Comparison of ENCODE assay signal across 28 cellular contexts in genomic region chr20:54981181-54981580, GRCh38.
"Had no signal": no experiment of that assay in that cellular context is flagged by ENCODE, and none has a peak within 500 bp of the region (broad histone marks: within the 10 kb centered on the region; RNA-seq: fewer than 3 reads in every experiment).

No MANE protein-coding gene starts in this region.

- H3K36me3 Mint-ChIP-seq: stimulated activated effector memory CD8-positive, alpha-beta T cell treated with anti-CD3 and anti-CD28 coated beads, Interleukin-12 subunit alpha, Interleukin-12 subunit beta, amount 100 ng/mL, for 72 hours; stimulated activated memory B cell treated with anti-CD40 and anti-IgM and Interleukin-4, amounts not matched to agents 10 μg/mL and 1 μg/mL and 100 μg/mL, for 72 hours; stimulated activated naive B cell treated with anti-CD40 and anti-IgM and Interleukin-4, amounts not matched to agents 10 μg/mL and 1 μg/mL and 100 μg/mL, for 72 hours; type B pancreatic cell had no signal

- H3K4me3 ChIP-seq: stomach, suprapubic skin, testis, thoracic aorta, thyroid gland, tibial artery, tibial nerve, transverse colon, upper lobe of left lung, upper lobe of right lung, uterus, vagina had no signal

- H3K27ac ChIP-seq: stomach, suprapubic skin, testis, thoracic aorta, thyroid gland, tibial artery, tibial nerve, transverse colon, upper lobe of left lung, upper lobe of right lung, uterus, vagina had no signal

- H3K27ac Mint-ChIP-seq: stimulated activated effector memory CD8-positive, alpha-beta T cell treated with anti-CD3 and anti-CD28 coated beads, Interleukin-12 subunit alpha, Interleukin-12 subunit beta, amount 100 ng/mL, for 72 hours; stimulated activated memory B cell treated with anti-CD40 and anti-IgM and Interleukin-4, amounts not matched to agents 10 μg/mL and 1 μg/mL and 100 μg/mL, for 72 hours; stimulated activated naive B cell treated with anti-CD40 and anti-IgM and Interleukin-4, amounts not matched to agents 10 μg/mL and 1 μg/mL and 100 μg/mL, for 72 hours; stimulated activated naive CD8-positive, alpha-beta T cell treated with anti-CD3 and anti-CD28 coated beads, Interleukin-15, amount 100 ng/mL, for 72 hours; stimulated activated naive CD8-positive, alpha-beta T cell treated with anti-CD3 and anti-CD28 coated beads, Interleukin-15, Interleukin-2, amounts not matched to agents 100 ng/mL and 50 ng/mL, for 24 hours; type B pancreatic cell had no signal

- H3K4me1 Mint-ChIP-seq: stimulated activated effector memory CD8-positive, alpha-beta T cell treated with anti-CD3 and anti-CD28 coated beads, Interleukin-12 subunit alpha, Interleukin-12 subunit beta, amount 100 ng/mL, for 72 hours; stimulated activated memory B cell treated with anti-CD40 and anti-IgM and Interleukin-4, amounts not matched to agents 10 μg/mL and 1 μg/mL and 100 μg/mL, for 72 hours; stimulated activated naive B cell treated with anti-CD40 and anti-IgM and Interleukin-4, amounts not matched to agents 10 μg/mL and 1 μg/mL and 100 μg/mL, for 72 hours; stimulated activated naive CD8-positive, alpha-beta T cell treated with anti-CD3 and anti-CD28 coated beads, Interleukin-15, amount 100 ng/mL, for 72 hours had no signal

- H3K4me3 Mint-ChIP-seq: stimulated activated effector memory CD8-positive, alpha-beta T cell treated with anti-CD3 and anti-CD28 coated beads, Interleukin-12 subunit alpha, Interleukin-12 subunit beta, amount 100 ng/mL, for 72 hours; stimulated activated memory B cell treated with anti-CD40 and anti-IgM and Interleukin-4, amounts not matched to agents 10 μg/mL and 1 μg/mL and 100 μg/mL, for 72 hours; stimulated activated naive B cell treated with anti-CD40 and anti-IgM and Interleukin-4, amounts not matched to agents 10 μg/mL and 1 μg/mL and 100 μg/mL, for 72 hours; stimulated activated naive CD8-positive, alpha-beta T cell treated with anti-CD3 and anti-CD28 coated beads, Interleukin-15, amount 100 ng/mL, for 72 hours; stimulated activated naive CD8-positive, alpha-beta T cell treated with anti-CD3 and anti-CD28 coated beads, Interleukin-15, Interleukin-2, amounts not matched to agents 100 ng/mL and 50 ng/mL, for 24 hours; type B pancreatic cell had no signal

- H3K27me3 ChIP-seq: stomach, suprapubic skin, testis, thyroid gland, tibial artery, tibial nerve, transverse colon, upper lobe of left lung, upper lobe of right lung, uterus, vagina had no signal

- H3K9me3 Mint-ChIP-seq: stimulated activated naive CD8-positive, alpha-beta T cell treated with anti-CD3 and anti-CD28 coated beads, Interleukin-15, amount 100 ng/mL, for 72 hours; stimulated activated naive CD8-positive, alpha-beta T cell treated with anti-CD3 and anti-CD28 coated beads, Interleukin-15, Interleukin-2, amounts not matched to agents 100 ng/mL and 50 ng/mL, for 24 hours; type B pancreatic cell had no signal

- DNase-seq: stimulated activated CD4-positive, alpha-beta T cell treated with anti-CD3 and anti-CD28 coated beads, Interleukin-2, amount 100 ng/mL, for 48 hours; stimulated activated CD4-positive, alpha-beta T cell treated with anti-CD3 and anti-CD28 coated beads, Interleukin-4, amount 100 ng/mL, for 1 hour; stimulated activated CD4-positive, alpha-beta T cell treated with anti-CD3 and anti-CD28 coated beads, Interleukin-4, amount 100 ng/mL, for 24 hours; stimulated activated CD4-positive, alpha-beta T cell treated with anti-CD3 and anti-CD28 coated beads, Interleukin-4, amount 100 ng/mL, for 4 hours; stimulated activated CD8-positive, alpha-beta memory T cell treated with anti-CD3 and anti-CD28 coated beads, Interleukin-4, amount 100 ng/mL, for 48 hours; stimulated activated naive B cell treated with anti-CD40 and anti-IgM and Interleukin-4, amounts not matched to agents 10 μg/mL and 1 μg/mL and 100 μg/mL, for 72 hours; stimulated activated naive CD4-positive, alpha-beta T cell; stimulated activated naive CD4-positive, alpha-beta T cell treated with Interleukin-2 at 50 U/mL for 16 hours; stimulated activated naive CD8-positive, alpha-beta T cell treated with anti-CD3 and anti-CD28 coated beads, Interleukin-15, amount 100 ng/mL, for 72 hours; stimulated activated naive CD8-positive, alpha-beta T cell treated with anti-CD3 and anti-CD28 coated beads, Interleukin-15, Interleukin-2, amounts not matched to agents 100 U/mL and 50 U/mL, for 24 hours; stomach; substantia nigra; testis; thyroid gland; tibial artery; transverse colon; trophoblast cell; upper lobe of left lung; upper lobe of right lung; uterus had no signal

- H3K36me3 ChIP-seq: stomach, suprapubic skin, thoracic aorta, thyroid gland, tibial artery, tibial nerve, transverse colon, upper lobe of left lung, upper lobe of right lung, uterus, vagina had no signal

- H3K4me1 ChIP-seq: stomach, suprapubic skin, testis, thyroid gland, tibial artery, upper lobe of left lung, upper lobe of right lung, uterus, vagina had no signal

- H3K27me3 Mint-ChIP-seq: stimulated activated memory B cell treated with anti-CD40 and anti-IgM and Interleukin-4, amounts not matched to agents 10 μg/mL and 1 μg/mL and 100 μg/mL, for 72 hours; stimulated activated naive B cell treated with anti-CD40 and anti-IgM and Interleukin-4, amounts not matched to agents 10 μg/mL and 1 μg/mL and 100 μg/mL, for 72 hours; stimulated activated naive CD8-positive, alpha-beta T cell treated with anti-CD3 and anti-CD28 coated beads, Interleukin-15, amount 100 ng/mL, for 72 hours; stimulated activated naive CD8-positive, alpha-beta T cell treated with anti-CD3 and anti-CD28 coated beads, Interleukin-15, Interleukin-2, amounts not matched to agents 100 ng/mL and 50 ng/mL, for 24 hours had no signal

- H3K9me3 ChIP-seq: stomach, suprapubic skin, testis, thoracic aorta, thyroid gland, tibial artery, tibial nerve, transverse colon, upper lobe of left lung, upper lobe of right lung, uterus, vagina had no signal
